ENCODE assay signal across 23 cellular contexts in the genomic region with DNA sequence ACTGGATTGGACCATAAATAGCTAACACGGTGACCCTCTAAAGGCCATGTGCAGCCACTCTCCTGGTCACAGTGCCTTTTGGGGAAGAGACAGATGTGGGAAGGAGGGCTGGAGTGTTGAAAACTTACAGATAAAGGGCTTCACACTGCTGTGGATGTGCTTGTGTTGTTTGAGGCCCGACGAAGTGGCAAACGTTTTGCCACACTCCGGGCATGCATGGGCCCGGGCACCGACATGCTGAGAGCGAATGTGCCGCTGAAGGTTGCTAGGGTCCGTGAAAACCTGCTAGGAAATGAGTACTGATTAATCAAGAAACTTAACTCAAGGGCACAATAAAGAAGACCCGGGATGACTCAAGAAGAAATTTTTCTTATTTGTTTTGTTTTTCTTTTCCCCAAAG.
"Had no signal": no experiment of that assay in that cellular context is flagged by ENCODE, and none has a peak within 500 bp of the region (broad histone marks: within the 10 kb centered on the region; RNA-seq: fewer than 3 reads in every experiment).

No MANE protein-coding gene starts in this region.

- ATAC-seq: left cardiac atrium; left lung; lower lobe of right lung; natural killer cell; pancreas; right lobe of liver; stimulated activated naive B cell treated with anti-CD40 and anti-IgM and Interleukin-4, amounts not matched to agents 10 μg/mL and 1 μg/mL and 100 μg/mL, for 72 hours; upper lobe of right lung had no signal

- H3K4me2 ChIP-seq: hepatocyte had no signal

- H3K27me3 Mint-ChIP-seq: stimulated activated naive CD8-positive, alpha-beta T cell treated with anti-CD3 and anti-CD28 coated beads, Interleukin-15, Interleukin-2, amounts not matched to agents 100 ng/mL and 50 ng/mL, for 24 hours had no signal

- H3K4me3 ChIP-seq: dorsolateral prefrontal cortex, hepatocyte, left lung, lower lobe of right lung, pancreas, right lobe of liver, suprapubic skin, transverse colon, upper lobe of right lung, vagina had no signal

- H3K27me3 ChIP-seq: hepatocyte, left lung, neutrophil, pancreas, right lobe of liver, suprapubic skin, transverse colon, upper lobe of right lung, vagina had no signal

- H3K27ac Mint-ChIP-seq: natural killer cell; stimulated activated naive B cell treated with anti-CD40 and anti-IgM and Interleukin-4, amounts not matched to agents 10 μg/mL and 1 μg/mL and 100 μg/mL, for 72 hours; stimulated activated naive CD8-positive, alpha-beta T cell treated with anti-CD3 and anti-CD28 coated beads, Interleukin-15, Interleukin-2, amounts not matched to agents 100 ng/mL and 50 ng/mL, for 24 hours had no signal

- H3K36me3 Mint-ChIP-seq: natural killer cell; stimulated activated naive B cell treated with anti-CD40 and anti-IgM and Interleukin-4, amounts not matched to agents 10 μg/mL and 1 μg/mL and 100 μg/mL, for 72 hours had no signal

- H3K4me3 Mint-ChIP-seq: natural killer cell; neural crest cell; stimulated activated naive B cell treated with anti-CD40 and anti-IgM and Interleukin-4, amounts not matched to agents 10 μg/mL and 1 μg/mL and 100 μg/mL, for 72 hours; stimulated activated naive CD8-positive, alpha-beta T cell treated with anti-CD3 and anti-CD28 coated beads, Interleukin-15, Interleukin-2, amounts not matched to agents 100 ng/mL and 50 ng/mL, for 24 hours had no signal

- H3K36me3 ChIP-seq: neutrophil, right lobe of liver, suprapubic skin, transverse colon, vagina had no signal

- FAIRE-seq: colon, frontal cortex, pancreas, small intestine had no signal

- H3K9me3 Mint-ChIP-seq: neural crest cell; stimulated activated naive B cell treated with anti-CD40 and anti-IgM and Interleukin-4, amounts not matched to agents 10 μg/mL and 1 μg/mL and 100 μg/mL, for 72 hours; stimulated activated naive CD8-positive, alpha-beta T cell treated with anti-CD3 and anti-CD28 coated beads, Interleukin-15, Interleukin-2, amounts not matched to agents 100 ng/mL and 50 ng/mL, for 24 hours had no signal

- H3K4me1 Mint-ChIP-seq: natural killer cell; stimulated activated naive B cell treated with anti-CD40 and anti-IgM and Interleukin-4, amounts not matched to agents 10 μg/mL and 1 μg/mL and 100 μg/mL, for 72 hours had no signal

- H2AFZ ChIP-seq: hepatocyte had no signal

- H3K4me1 ChIP-seq: lower lobe of right lung, right lobe of liver, suprapubic skin, transverse colon, upper lobe of right lung, vagina had no signal

- DNase-seq: dorsolateral prefrontal cortex; effector CD4-positive, alpha-beta T cell; head of caudate nucleus; left cardiac atrium; lower lobe of right lung; natural killer cell; pancreas; right lobe of liver; small intestine; stimulated activated CD4-positive, alpha-beta T cell treated with anti-CD3 and anti-CD28 coated beads, Interleukin-15, amount 100 ng/mL, for 24 hours; stimulated activated CD4-positive, alpha-beta T cell treated with anti-CD3 and anti-CD28 coated beads, Interleukin-2, amount 100 ng/mL, for 48 hours; stimulated activated naive B cell treated with anti-CD40 and anti-IgM and Interleukin-4, amounts not matched to agents 10 μg/mL and 1 μg/mL and 100 μg/mL, for 72 hours; transverse colon; upper lobe of right lung had no signal

- H3K79me2 ChIP-seq: hepatocyte had no signal

- H3K9me3 ChIP-seq: left lung, lower lobe of right lung, neutrophil, pancreas, right lobe of liver, suprapubic skin, transverse colon, upper lobe of right lung, vagina had no signal

- H3K27ac ChIP-seq: dorsolateral prefrontal cortex, hepatocyte, left lung, lower lobe of right lung, neutrophil, pancreas, right lobe of liver, suprapubic skin, transverse colon, upper lobe of right lung, vagina had no signal
